ENCODE assay signal across 25 cellular contexts in genomic region chr1:75208862-75209261, GRCh38.
"Had no signal": no experiment of that assay in that cellular context is flagged by ENCODE, and none has a peak within 500 bp of the region (broad histone marks: within the 10 kb centered on the region; RNA-seq: fewer than 3 reads in every experiment).

No MANE protein-coding gene starts in this region.

- H3K4me1 Mint-ChIP-seq: immature natural killer cell; naive thymus-derived CD8-positive, alpha-beta T cell; nephron progenitor cell; stimulated activated naive B cell treated with anti-CD40 and anti-IgM and Interleukin-4, amounts not matched to agents 10 μg/mL and 1 μg/mL and 100 μg/mL, for 72 hours; stimulated activated naive CD8-positive, alpha-beta T cell treated with anti-CD3 and anti-CD28 coated beads, Interleukin-15, amount 100 ng/mL, for 72 hours had no signal

- H3K36me3 Mint-ChIP-seq: immature natural killer cell; stimulated activated naive B cell treated with anti-CD40 and anti-IgM and Interleukin-4, amounts not matched to agents 10 μg/mL and 1 μg/mL and 100 μg/mL, for 72 hours had no signal

- H3K4me3 Mint-ChIP-seq: immature natural killer cell; naive thymus-derived CD8-positive, alpha-beta T cell; nephron progenitor cell; stimulated activated naive B cell treated with anti-CD40 and anti-IgM and Interleukin-4, amounts not matched to agents 10 μg/mL and 1 μg/mL and 100 μg/mL, for 72 hours; stimulated activated naive CD8-positive, alpha-beta T cell treated with anti-CD3 and anti-CD28 coated beads, Interleukin-15, amount 100 ng/mL, for 72 hours had no signal

- H3K36me3 ChIP-seq: esophagus squamous epithelium, lower lobe of right lung, prostate gland, spleen, thyroid gland had no signal

- H3K27me3 ChIP-seq: dorsolateral prefrontal cortex, esophagus squamous epithelium, spleen, thyroid gland had no signal

- H3K27ac ChIP-seq: dorsolateral prefrontal cortex, esophagus squamous epithelium, lower lobe of right lung, prostate gland, skin epidermis, spleen, thyroid gland had no signal

- DNase-seq: cerebellar nuclear complex; cortex of kidney; dorsolateral prefrontal cortex; effector CD4-positive, alpha-beta T cell; erythroblast; esophagus squamous epithelium; foreskin melanocyte; hypothalamus; immature natural killer cell; islet precursor cell; kidney glomerular epithelial cell; left ventricle myocardium superior; lower lobe of right lung; naive thymus-derived CD8-positive, alpha-beta T cell; nephron progenitor cell; nucleus accumbens; right cardiac atrium; spleen; stimulated activated CD4-positive, alpha-beta T cell treated with anti-CD3 and anti-CD28 coated beads, Interleukin-4, amount 100 ng/mL, for 4 hours; stimulated activated naive B cell treated with anti-CD40 and anti-IgM and Interleukin-4, amounts not matched to agents 10 μg/mL and 1 μg/mL and 100 μg/mL, for 72 hours; stimulated activated naive CD8-positive, alpha-beta T cell treated with anti-CD3 and anti-CD28 coated beads, Interleukin-15, amount 100 ng/mL, for 72 hours; thyroid gland; trophoblast cell had no signal

- H3K9me3 Mint-ChIP-seq: naive thymus-derived CD8-positive, alpha-beta T cell; nephron progenitor cell; stimulated activated naive B cell treated with anti-CD40 and anti-IgM and Interleukin-4, amounts not matched to agents 10 μg/mL and 1 μg/mL and 100 μg/mL, for 72 hours; stimulated activated naive CD8-positive, alpha-beta T cell treated with anti-CD3 and anti-CD28 coated beads, Interleukin-15, amount 100 ng/mL, for 72 hours had no signal

- H3K9me3 ChIP-seq: esophagus squamous epithelium, lower lobe of right lung, prostate gland, spleen, thyroid gland had no signal

- H3K27ac Mint-ChIP-seq: immature natural killer cell; naive thymus-derived CD8-positive, alpha-beta T cell; nephron progenitor cell; stimulated activated naive B cell treated with anti-CD40 and anti-IgM and Interleukin-4, amounts not matched to agents 10 μg/mL and 1 μg/mL and 100 μg/mL, for 72 hours had no signal

- H3K27me3 Mint-ChIP-seq: naive thymus-derived CD8-positive, alpha-beta T cell; stimulated activated naive B cell treated with anti-CD40 and anti-IgM and Interleukin-4, amounts not matched to agents 10 μg/mL and 1 μg/mL and 100 μg/mL, for 72 hours; stimulated activated naive CD8-positive, alpha-beta T cell treated with anti-CD3 and anti-CD28 coated beads, Interleukin-15, amount 100 ng/mL, for 72 hours had no signal

- H3K4me3 ChIP-seq: dorsolateral prefrontal cortex, esophagus squamous epithelium, lower lobe of right lung, prostate gland, skin epidermis, spleen, thyroid gland had no signal

- H3K4me1 ChIP-seq: esophagus squamous epithelium, lower lobe of right lung, prostate gland, spleen, thyroid gland had no signal
